24 cellular contexts compared by ENCODE assay signal in the genomic region with DNA sequence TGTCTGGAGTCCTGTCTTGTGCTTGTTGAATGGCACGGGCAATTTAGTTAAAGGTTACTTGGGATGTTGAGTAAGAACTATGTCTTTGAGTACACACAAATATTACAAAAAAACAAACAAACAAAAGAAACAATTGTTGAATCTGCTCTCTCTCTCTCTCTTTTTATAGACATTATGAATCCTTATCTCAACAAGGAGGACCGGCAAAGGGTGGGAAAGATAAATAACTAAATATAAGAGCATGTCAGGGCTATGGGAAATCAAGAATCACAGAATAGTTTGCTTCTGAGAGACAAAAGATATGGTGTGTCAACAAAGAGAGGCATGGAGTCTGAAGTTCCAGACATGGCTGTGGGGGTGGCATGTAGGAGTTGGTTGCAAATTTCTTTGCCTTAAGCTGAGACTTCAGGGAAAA.
"Had no signal": no experiment of that assay in that cellular context is flagged by ENCODE, and none has a peak within 500 bp of the region (broad histone marks: within the 10 kb centered on the region; RNA-seq: fewer than 3 reads in every experiment).

No MANE protein-coding gene starts in this region.

- H3K27me3 ChIP-seq: cardiac muscle cell, esophagus squamous epithelium, gastrocnemius medialis, stomach, suprapubic skin, tibial nerve had no signal

- H3K9ac ChIP-seq: parathyroid adenoma had no signal

- H3K9me3 Mint-ChIP-seq: activated naive CD8-positive, alpha-beta T cell treated with anti-CD3 and anti-CD28 coated beads, Interleukin-2, amount 10 ng/mL, durations not matched to agents 7 days and 5 days; activated T-cell treated with anti-CD3 and anti-CD28 coated beads, Interleukin-2, amount 50 U/mL, for 24 hours; activated T-helper 2 cell treated with anti-CD3 and anti-CD28 coated beads, Interferon-gamma antibody, Interleukin-2, Interleukin-4, amounts not matched to agents 10 μg/mL and 5 μg/mL and 100 μg/mL, durations not matched to agents 14 hours and 24 hours and 36 hours; endodermal cell; nephron progenitor cell; stimulated activated effector memory CD8-positive, alpha-beta T cell treated with anti-CD3 and anti-CD28 coated beads, Interleukin-12 subunit alpha, Interleukin-12 subunit beta, amount 100 ng/mL, for 72 hours; WTC11 had no signal

- H3K27ac ChIP-seq: cardiac muscle cell, esophagus squamous epithelium, gastrocnemius medialis, parathyroid adenoma, stomach, suprapubic skin had no signal

- H3K4me1 ChIP-seq: esophagus squamous epithelium, gastrocnemius medialis, parathyroid adenoma, stomach, suprapubic skin had no signal

- H3K79me2 ChIP-seq: parathyroid adenoma had no signal

- H2AFZ ChIP-seq: parathyroid adenoma had no signal

- H3K9me3 ChIP-seq: esophagus squamous epithelium, gastrocnemius medialis, stomach, suprapubic skin, tibial nerve had no signal

- FAIRE-seq: islet of Langerhans, small intestine had no signal

- H3K4me3 ChIP-seq: cardiac muscle cell, esophagus squamous epithelium, gastrocnemius medialis, stomach, suprapubic skin, tibial nerve had no signal

- H3K27ac Mint-ChIP-seq: activated naive CD8-positive, alpha-beta T cell treated with anti-CD3 and anti-CD28 coated beads, Interleukin-2, amount 10 ng/mL, durations not matched to agents 7 days and 5 days; activated T-cell treated with anti-CD3 and anti-CD28 coated beads, Interleukin-2, amount 50 U/mL, for 24 hours; activated T-helper 2 cell treated with anti-CD3 and anti-CD28 coated beads, Interferon-gamma antibody, Interleukin-2, Interleukin-4, amounts not matched to agents 10 μg/mL and 5 μg/mL and 100 μg/mL, durations not matched to agents 14 hours and 24 hours and 36 hours; endodermal cell; nephron progenitor cell; stimulated activated effector memory CD8-positive, alpha-beta T cell treated with anti-CD3 and anti-CD28 coated beads, Interleukin-12 subunit alpha, Interleukin-12 subunit beta, amount 100 ng/mL, for 72 hours; WTC11 had no signal

- H3K4me3 Mint-ChIP-seq: activated naive CD8-positive, alpha-beta T cell treated with anti-CD3 and anti-CD28 coated beads, Interleukin-2, amount 10 ng/mL, durations not matched to agents 7 days and 5 days; activated T-cell treated with anti-CD3 and anti-CD28 coated beads, Interleukin-2, amount 50 U/mL, for 24 hours; endodermal cell; nephron progenitor cell; stimulated activated effector memory CD8-positive, alpha-beta T cell treated with anti-CD3 and anti-CD28 coated beads, Interleukin-12 subunit alpha, Interleukin-12 subunit beta, amount 100 ng/mL, for 72 hours; WTC11 had no signal

- H3K36me3 Mint-ChIP-seq: activated naive CD8-positive, alpha-beta T cell treated with anti-CD3 and anti-CD28 coated beads, Interleukin-2, amount 10 ng/mL, durations not matched to agents 7 days and 5 days; stimulated activated effector memory CD8-positive, alpha-beta T cell treated with anti-CD3 and anti-CD28 coated beads, Interleukin-12 subunit alpha, Interleukin-12 subunit beta, amount 100 ng/mL, for 72 hours; WTC11 had no signal

- H3K36me3 ChIP-seq: cardiac muscle cell, esophagus squamous epithelium, gastrocnemius medialis, stomach, suprapubic skin, tibial nerve had no signal

- ATAC-seq: gastrocnemius medialis; sciatic nerve; stimulated activated effector memory CD8-positive, alpha-beta T cell treated with anti-CD3 and anti-CD28 coated beads, Interleukin-12 subunit alpha, Interleukin-12 subunit beta, amount 100 ng/mL, for 72 hours; WTC11 had no signal

- H3K27me3 Mint-ChIP-seq: activated naive CD8-positive, alpha-beta T cell treated with anti-CD3 and anti-CD28 coated beads, Interleukin-2, amount 10 ng/mL, durations not matched to agents 7 days and 5 days; activated T-cell treated with anti-CD3 and anti-CD28 coated beads, Interleukin-2, amount 50 U/mL, for 24 hours had no signal

- DNase-seq: activated CD8-positive, alpha-beta memory T cell treated with anti-CD3 and anti-CD28 coated beads for 24 hours; activated CD8-positive, alpha-beta memory T cell treated with anti-CD3 and anti-CD28 coated beads, Interleukin-2, amount 50 U/mL, for 4 hours; activated naive CD4-positive, alpha-beta T cell; activated naive CD8-positive, alpha-beta T cell treated with anti-CD3 and anti-CD28 coated beads, Interleukin-2, amount 10 ng/mL, durations not matched to agents 7 days and 5 days; activated T-cell treated with anti-CD3 and anti-CD28 coated beads, Interleukin-2, amount 50 U/mL, for 24 hours; amniotic stem cell; cortex of kidney; endodermal cell; esophagus squamous epithelium; gastrocnemius medialis; hypothalamus; nephron progenitor cell; small intestine; stimulated activated CD4-positive, alpha-beta T cell treated with anti-CD3 and anti-CD28 coated beads, Interleukin-2, amount 100 ng/mL, for 24 hours; stomach had no signal
